ENCODE assay signal across 18 cellular contexts in the genomic region with DNA sequence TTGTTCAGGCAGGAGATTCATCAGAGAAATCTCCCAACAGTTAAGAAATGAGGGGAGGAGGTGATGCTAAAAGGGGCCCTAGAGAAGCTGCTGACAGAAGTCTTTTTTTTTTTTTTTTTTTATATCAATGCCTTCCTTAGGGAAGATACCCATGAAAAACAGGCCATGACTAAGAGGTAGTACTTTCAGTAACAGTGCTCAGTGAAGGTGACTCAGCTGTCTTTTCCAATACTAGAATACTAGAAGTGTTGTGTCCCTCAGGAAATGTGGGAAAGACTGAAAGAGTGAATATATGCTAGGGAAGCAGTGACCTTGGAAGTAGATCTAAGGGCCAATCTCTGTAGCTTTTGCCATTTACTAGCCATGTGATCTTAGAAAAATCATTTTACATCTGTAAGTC. TPM values are rescaled to one million over a fixed set of nuclear protein-coding genes. Genes with fewer than 3 reads are reported as not detected.
DNase-seq lines count a peak whose midpoint lies in the region; ATAC-seq and TF ChIP-seq lines count a peak whose summit lies in the region.
"Had no signal": no experiment of that assay in that cellular context is flagged by ENCODE, and none has a peak within 500 bp of the region (broad histone marks: within the 10 kb centered on the region; RNA-seq: fewer than 3 reads in every experiment).

No MANE protein-coding gene starts in this region.

- H3K4me1 ChIP-seq in PC-3 (ENCODE audit: insufficient read depth, low read length) (0 out of 2 replicates have a peak, but pooled peaks cover 4% of the 10 kb centered on the region), mesenchymal stem cell (ENCODE audit: control insufficient read depth, insufficient read depth, low read depth, low read length) (no peaks in the 10 kb centered on the region), spleen (no peaks in the 10 kb centered on the region)
- H3K4me1 ChIP-seq: gastrocnemius medialis, parathyroid adenoma, Peyer's patch had no signal

- H2BK5ac ChIP-seq in mesenchymal stem cell (ENCODE audit: low read depth, low read length, poor library complexity, severe bottlenecking) = no peak overlapping the region

- H3K27me3 ChIP-seq in PC-3 (ENCODE audit: low read length) (no peaks in the 10 kb centered on the region), mesenchymal stem cell (ENCODE audit: control insufficient read depth in 1 of 2, insufficient read depth in 1 of 2, low read length in 2 of 2) (peaks cover 0 to 32% of the 10 kb centered on the region in 2 experiments), spleen (replicated peaks in 1 of 7) (no peaks in the 10 kb centered on the region)
- H3K27me3 ChIP-seq: gastrocnemius medialis, Peyer's patch had no signal

- no peak overlapping the region for H4K8ac ChIP-seq in mesenchymal stem cell (ENCODE audit: low read length)

- no peak overlapping the region for H3K4ac ChIP-seq in mesenchymal stem cell (ENCODE audit: low read depth in 1 of 2, low read length in 2 of 2)

- no peak overlapping the region for H2BK12ac ChIP-seq in mesenchymal stem cell (ENCODE audit: low read length in 2 of 2)

- no peak overlapping the region for H3K14ac ChIP-seq in mesenchymal stem cell (ENCODE audit: low read length in 2 of 2)

- CTCF ChIA-PET in PC-3 (lab: Charles Lee) = no interaction called here

- no TSS peak for BruUV-seq in PC-3 (replicated peaks; lab: Mats Ljungman, UMichigan)

- H2BK15ac ChIP-seq in mesenchymal stem cell (ENCODE audit: low read depth, poor library complexity, severe bottlenecking) = no peak overlapping the region

- 0 out of 2 replicates have a peak, but pooled peaks cover 2% of the 10 kb centered on the region for H3K36me3 ChIP-seq in PC-3 (ENCODE audit: low read depth, low read length)
- H3K36me3 ChIP-seq in mesenchymal stem cell (ENCODE audit: control insufficient read depth in 1 of 2, insufficient read depth in 2 of 2, low read depth in 1 of 2, low read length in 2 of 2) = peaks cover 6 to 16% of the 10 kb centered on the region in 2 experiments
- peaks cover 0 to 44% (median 12%) of the 10 kb centered on the region in 6 donors for H3K36me3 ChIP-seq in spleen

- no peaks in the 10 kb centered on the region for H3F3A ChIP-seq in PC-3 (ENCODE audit: low read length, unreplicated experiment)

- no peak overlapping the region for H2BK120ac ChIP-seq in mesenchymal stem cell (ENCODE audit: low read depth, low read length)

- POLR2A ChIA-PET in PC-3 (lab: Charles Lee; ENCODE audit: unreplicated experiment) = no interaction called here

- peaks cover 4% of the 10 kb centered on the region for H3K79me1 ChIP-seq in mesenchymal stem cell (replicated peaks; ENCODE audit: low read length, poor library complexity, severe bottlenecking)

- no peak overlapping the region for H3K4me2 ChIP-seq in PC-3 (ENCODE audit: low read length)
- no peak overlapping the region for H3K4me2 ChIP-seq in mesenchymal stem cell (ENCODE audit: low read length, poor library complexity, severe bottlenecking)

- H3K79me2 ChIP-seq in PC-3 (ENCODE audit: low read length) = no peaks in the 10 kb centered on the region
- H3K79me2 ChIP-seq: parathyroid adenoma had no signal

- H3K9ac ChIP-seq in PC-3 (ENCODE audit: low read length) (no peak overlapping the region), mesenchymal stem cell (ENCODE audit: low read length) (no peak overlapping the region)
- H3K9ac ChIP-seq: parathyroid adenoma had no signal

- no peaks in the 10 kb centered on the region for H4K20me1 ChIP-seq in PC-3 (ENCODE audit: low read length)

- H3K9me3 ChIP-seq in PC-3 (ENCODE audit: low read length) (no peaks in the 10 kb centered on the region), mesenchymal stem cell (ENCODE audit: control insufficient read depth, low read length) (peaks cover 10% of the 10 kb centered on the region), spleen (peaks cover 0 to 12% (median 7%) of the 10 kb centered on the region in 8 donors)
- H3K9me3 ChIP-seq: gastrocnemius medialis, Peyer's patch had no signal

- DNase-seq in Caki2 (ENCODE audit: low read depth) (peak; percentile 43), PC-3 (peak; percentile 45), dermis blood vessel endothelial cell (peak; percentile 52), mesenchymal stem cell (peak; percentile 65), NCI-H146 treated with DMSO at 0.1 percent for 48 hours (lab: John Stamatoyannopoulos, UW; ENCODE audit: unreplicated experiment) (no peak), spleen (no peak)
- DNase-seq in stimulated activated CD4-positive, alpha-beta T cell treated with anti-CD3 and anti-CD28 coated beads, Interleukin-15, amount 100 ng/mL, for 24 hours = no peak
- DNase-seq: activated naive CD8-positive, alpha-beta T cell treated with anti-CD3 and anti-CD28 coated beads, Interleukin-2, amount 10 ng/mL, durations not matched to agents 7 days and 5 days; cortex of kidney; gastrocnemius medialis; islet precursor cell; NCI-H1694 treated with DMSO at 0.1 percent for 48 hours; NCI-H526 treated with DMSO at 0.1 percent for 48 hours; Peyer's patch; T-helper 1 cell had no signal

- TF ChIP-seq CTCF in PC-3 (conservative IDR thresholded peaks at IDR 0.05; ENCODE audit: low read depth, low read length) (no peak), spleen (IDR thresholded peaks at IDR 0.05 in 8 of 11, conservative IDR thresholded peaks at IDR 0.05 in 3 of 11) (no peak)

- no peak for TF ChIP-seq POLR2A in spleen (IDR thresholded peaks at IDR 0.05)

- H3K4me3 ChIP-seq in PC-3 (ENCODE audit: low read length) (no peak overlapping the region), mesenchymal stem cell (ENCODE audit: insufficient read depth in 1 of 2, low read depth in 1 of 2, low read length in 2 of 2) (no peak overlapping the region), spleen (no peak overlapping the region)
- H3K4me3 ChIP-seq: gastrocnemius medialis, Peyer's patch had no signal

- no peak overlapping the region for H3K23ac ChIP-seq in mesenchymal stem cell (ENCODE audit: low read length in 2 of 2)

- intact Hi-C loops in PC-3 (cut with micrococcal nuclease) = no loop called here
- intact Hi-C loops in spleen (cut with DNase I; ENCODE audit: low total_unique reads) = no loop called here

- no peak overlapping the region for H4K91ac ChIP-seq in mesenchymal stem cell (ENCODE audit: low read length)

- no peak overlapping the region for H3K18ac ChIP-seq in mesenchymal stem cell (ENCODE audit: low read depth in 1 of 2, low read length in 2 of 2)

- no peak overlapping the region for H2AK5ac ChIP-seq in mesenchymal stem cell (ENCODE audit: low read length, severe bottlenecking)

- H2AFZ ChIP-seq in PC-3 (ENCODE audit: low read length) (no peak overlapping the region), mesenchymal stem cell (ENCODE audit: low read depth, low read length) (no peak overlapping the region)
- H2AFZ ChIP-seq: parathyroid adenoma had no signal

- no peaks in the 10 kb centered on the region for H3K9me2 ChIP-seq in PC-3 (replicated peaks; ENCODE audit: low read length)

- ATAC-seq in PC-3 (peak; percentile 70), HG02973 (IDR thresholded peaks at IDR 0.05; ENCODE audit: unreplicated experiment) (no peak)
- ATAC-seq: activated CD4-positive, CD25-positive, alpha-beta regulatory T cell treated with anti-CD3 and anti-CD28 coated beads, Interleukin-2, amount 50 U/mL, for 24 hours; gastrocnemius medialis had no signal

- in situ Hi-C loops in Caki2 (cut with HindIII; ENCODE audit: low pct_unique_long_range_greater_than_20kb, low sequenced_read_pairs) = no loop called here

- H3K27ac ChIP-seq in PC-3 (ENCODE audit: low read length) = no peak overlapping the region
- no peak overlapping the region for H3K27ac ChIP-seq in mesenchymal stem cell (ENCODE audit: low read length, poor library complexity, severe bottlenecking)
- H3K27ac ChIP-seq in spleen = no peak overlapping the region
- H3K27ac ChIP-seq: gastrocnemius medialis, parathyroid adenoma, Peyer's patch had no signal

RNA-seq across cellular contexts. Expression of a gene that starts 52.4 kb away (rescaled TPM):
- not detected in 2 replicates for total RNA-seq in Caki2 (2014; rRNA removed; shearing (Covaris generic); ENCODE audit: low replicate concordance)
- 0.12 and 0.22 TPM in 2 replicates for total RNA-seq in PC-3 (2014; rRNA removed)
- total RNA-seq in dermis blood vessel endothelial cell = 0.19 and 0.51 TPM in 2 replicates
- polyA plus RNA-seq in mesenchymal stem cell (2013, experiment 1 of 2) = 0.04 TPM
- polyA plus RNA-seq in mesenchymal stem cell (2013, experiment 2 of 2) = 0.03 TPM
- total RNA-seq in spleen = 1 to 10 TPM in 3 of 7 donors, under 1 TPM in 4; 0.27 to 1.7 (median 0.85) TPM
- under 1 TPM; 0.21 to 0.38 (median 0.30) TPM for polyA plus RNA-seq in spleen

Comparison
In these comparisons a context has a peak if more than half of its experiments do, and no peak if none do; other contexts are left out.
1. DNase-seq: peak in Caki2 (single experiment), PC-3 (single experiment), dermis blood vessel endothelial cell (single experiment) and mesenchymal stem cell (single experiment); none in NCI-H146 treated with DMSO at 0.1 percent for 48 hours (single experiment), stimulated activated CD4-positive, alpha-beta T cell treated with anti-CD3 and anti-CD28 coated beads, Interleukin-15, amount 100 ng/mL, for 24 hours (single experiment) and spleen (single experiment).